In the genomic region with DNA sequence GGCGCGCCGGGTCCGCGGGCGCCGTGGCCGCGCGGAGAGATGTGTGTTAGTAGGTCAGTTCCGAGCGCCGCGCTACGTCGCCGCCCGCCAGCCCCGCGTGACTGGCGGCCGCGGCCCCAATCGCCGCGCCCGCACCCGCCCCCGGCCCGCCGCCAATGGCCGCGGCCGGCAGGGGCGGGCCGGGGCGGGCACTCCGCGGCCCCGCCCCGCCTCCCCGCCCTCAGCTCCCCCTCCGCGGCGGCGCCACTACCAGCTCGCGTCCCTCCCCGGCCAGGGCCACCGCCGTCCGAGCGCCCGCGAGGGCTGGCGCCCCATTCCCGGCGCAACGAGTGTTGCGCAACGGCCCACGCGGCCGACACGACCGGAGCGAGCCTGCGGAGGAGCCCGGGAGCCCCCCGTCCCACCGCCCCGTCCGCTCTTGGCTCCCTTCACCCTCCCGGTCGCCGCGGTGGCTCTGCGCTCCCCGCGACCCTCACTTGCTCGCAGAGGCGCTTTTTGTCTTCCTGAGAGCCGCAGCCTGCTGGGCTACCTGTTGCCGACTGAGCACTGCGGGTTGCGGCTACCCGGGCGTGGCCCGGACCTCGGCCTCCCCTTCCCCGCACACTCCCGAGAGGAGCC, we compare ENCODE assay signal across 8 cellular contexts.
DNase-seq lines count a peak whose midpoint lies in the region; ATAC-seq lines count a peak whose summit lies in the region.

TSS of gene NFIL3 (minus strand) at position 48 of the 618 bp plus-strand sequence. CDS start 13,098 bp downstream, outside the sequence.

- DNase-seq in AML-193 (lab: John Stamatoyannopoulos, UW) (peak; percentile 69 to 73), GM19238 (ENCODE audit: insufficient read length, low spot score) (peak; percentile 83), NCI-H82 (lab: John Stamatoyannopoulos, UW) (peak; percentile 83), medulla oblongata (ENCODE audit: extremely low spot score) (peak; percentile 87)
- peak; percentile 86 for DNase-seq in activated CD8-positive, alpha-beta memory T cell treated with anti-CD3 and anti-CD28 coated beads for 24 hours
- peak; percentile 43 to 59 (median 53) for DNase-seq in effector memory CD4-positive, alpha-beta T cell
- peak in 2 of 3 donors; percentile 47 to 70 for DNase-seq in stimulated activated CD4-positive, alpha-beta T cell treated with anti-CD3 and anti-CD28 coated beads, TNF-alpha, amount 100 ng/mL, for 48 hours (ENCODE audit: low read depth in 3 of 3)

- peaks cover 30% of the 10 kb centered on the region for H3K4me1 ChIP-seq in effector memory CD4-positive, alpha-beta T cell (ENCODE audit: control insufficient read depth, insufficient read depth, low read length, poor library complexity, severe bottlenecking)

- H3K9me3 ChIP-seq in effector memory CD4-positive, alpha-beta T cell (ENCODE audit: control insufficient read depth, low read length), result no peaks in the 10 kb centered on the region

- H3K36me3 ChIP-seq in effector memory CD4-positive, alpha-beta T cell (ENCODE audit: control insufficient read depth, insufficient read depth, low read length), result no peaks in the 10 kb centered on the region

- peak within 1 kb of the TSS; percentile 16 for H3K27ac ChIP-seq in effector memory CD4-positive, alpha-beta T cell (ENCODE audit: insufficient read depth, low read length, poor library complexity, severe bottlenecking)

- peaks cover 28% of the 10 kb centered on the region for H3K27me3 ChIP-seq in effector memory CD4-positive, alpha-beta T cell (replicated peaks; ENCODE audit: control insufficient read depth, insufficient read depth, low read length, poor library complexity, severe bottlenecking)

- peak within 1 kb of the TSS; percentile 76 for H3K4me3 ChIP-seq in effector memory CD4-positive, alpha-beta T cell (ENCODE audit: insufficient read depth, low read depth, low read length, poor library complexity, severe bottlenecking)

- ATAC-seq in HG03432 (IDR thresholded peaks at IDR 0.05; ENCODE audit: unreplicated experiment), result peak; percentile 88

Comparison
In these comparisons a context has a peak if more than half of its experiments do, and no peak if none do; other contexts are left out.
1. Peak in every context shown above with its lines: DNase-seq, ATAC-seq, H3K4me3 ChIP-seq and H3K27ac ChIP-seq.